ENCODE assay signal across 11 cellular contexts in genomic region chr1:225847610-225848009, GRCh38. TPM values are rescaled to one million over a fixed set of nuclear protein-coding genes. Genes with fewer than 3 reads are reported as not detected.
DNase-seq lines count a peak whose midpoint lies in the region; ATAC-seq and TF ChIP-seq lines count a peak whose summit lies in the region.
"Had no signal": no experiment of that assay in that cellular context is flagged by ENCODE, and none has a peak within 500 bp of the region (broad histone marks: within the 10 kb centered on the region; RNA-seq: fewer than 3 reads in every experiment).

No MANE protein-coding gene starts in this region.

- no peak for TF ChIP-seq EP300 in transverse colon (IDR thresholded peaks at IDR 0.05; ENCODE audit: low read depth)

- H3K9me3 ChIP-seq in transverse colon: no peaks in the 10 kb centered on the region
- H3K9me3 ChIP-seq: upper lobe of left lung had no signal

- intact Hi-C loops in transverse colon (cut with DNase I; ENCODE audit: low total_unique reads): loop anchor here (10.0 kb wide), 1 partner anchor 73 kb away; the partner anchor contains the start of gene SRP9

- no peaks in the 10 kb centered on the region for H3K9me3 Mint-ChIP-seq in stimulated activated naive CD8-positive, alpha-beta T cell treated with anti-CD3 and anti-CD28 coated beads, Interleukin-15, amount 100 ng/mL, for 72 hours

- H3K27ac Mint-ChIP-seq in stimulated activated naive CD8-positive, alpha-beta T cell treated with anti-CD3 and anti-CD28 coated beads, Interleukin-15, amount 100 ng/mL, for 72 hours: peak overlapping the region in 1 of 2 donors; percentile 87

- H3K4me1 Mint-ChIP-seq in stimulated activated naive CD8-positive, alpha-beta T cell treated with anti-CD3 and anti-CD28 coated beads, Interleukin-15, amount 100 ng/mL, for 72 hours: peaks cover 69% of the 10 kb centered on the region

- 35% methylated on average over 4 of the region's 4 CpGs; no CpG with 5 or more reads in 1 of the 2 donors for WGBS in transverse colon (ENCODE audit: low coverage in 1 of 2), 2 donors

- TF ChIP-seq POLR2A in transverse colon (IDR thresholded peaks at IDR 0.05): no peak

- peaks cover 0 to 8% (median 2%) of the 10 kb centered on the region in 4 donors for H3K36me3 ChIP-seq in transverse colon

- H3K27me3 ChIP-seq in transverse colon: no peaks in the 10 kb centered on the region
- H3K27me3 ChIP-seq: upper lobe of left lung had no signal

- ATAC-seq in stimulated activated naive CD8-positive, alpha-beta T cell treated with anti-CD3 and anti-CD28 coated beads, Interleukin-15, amount 100 ng/mL, for 72 hours: peak; percentile 1
- ATAC-seq in stimulated activated naive CD8-positive, alpha-beta T cell treated with anti-CD3 and anti-CD28 coated beads, Interleukin-15, Interleukin-2, amounts not matched to agents 100 U/mL and 50 U/mL, for 24 hours: no peak
- ATAC-seq in GM19035 (IDR thresholded peaks at IDR 0.05; ENCODE audit: unreplicated experiment): no peak
- ATAC-seq in HG02885 (IDR thresholded peaks at IDR 0.05; ENCODE audit: poor library complexity, unreplicated experiment): no peak

- in situ Hi-C loops in transverse colon (cut with MboI; ENCODE audit: low pct_ligation_motif_present in 1 of 4, low pct_unique_long_range_greater_than_20kb in 1 of 4, low sequenced_read_pairs in 3 of 4): no loop called here

- no peaks in the 10 kb centered on the region for H3K27me3 Mint-ChIP-seq in stimulated activated naive CD8-positive, alpha-beta T cell treated with anti-CD3 and anti-CD28 coated beads, Interleukin-15, amount 100 ng/mL, for 72 hours

- H3K4me3 Mint-ChIP-seq in stimulated activated naive CD8-positive, alpha-beta T cell treated with anti-CD3 and anti-CD28 coated beads, Interleukin-15, amount 100 ng/mL, for 72 hours: peak overlapping the region in 1 of 2 donors; percentile 58

- no peak for DNase-seq in stimulated activated naive CD8-positive, alpha-beta T cell treated with anti-CD3 and anti-CD28 coated beads, Interleukin-15, amount 100 ng/mL, for 72 hours
- no peak for DNase-seq in stimulated activated naive CD8-positive, alpha-beta T cell treated with anti-CD3 and anti-CD28 coated beads, Interleukin-15, Interleukin-2, amounts not matched to agents 100 U/mL and 50 U/mL, for 24 hours
- DNase-seq in NAMALWA (ENCODE audit: low spot score): peak; percentile 51
- no peak for DNase-seq in caudate nucleus (lab: John Stamatoyannopoulos, UW)
- DNase-seq in transverse colon: peak; percentile 76
- DNase-seq in NK-92 treated with Interleukin-12 subunit alpha and Interleukin-12 subunit beta, amount 100 ng/mL, for 24 hours (lab: John Stamatoyannopoulos, UW): no peak

- H3K27ac ChIP-seq in caudate nucleus (ENCODE audit: low read depth, low read length) (peak overlapping the region; percentile 98), transverse colon (peak overlapping the region; percentile 43 to 71 (median 53))
- H3K27ac ChIP-seq: HL-60 had no signal

- no peak overlapping the region for H3K4me3 ChIP-seq in transverse colon
- H3K4me3 ChIP-seq: skin epidermis, upper lobe of left lung had no signal

- peak in 1 of 5 experiments; percentile 25 for TF ChIP-seq CTCF in transverse colon (IDR thresholded peaks at IDR 0.05)

- peaks cover 0 to 33% (median 18%) of the 10 kb centered on the region in 4 donors for H3K4me1 ChIP-seq in transverse colon

RNA-seq across cellular contexts. Expression of gene TMEM63A, which starts 34.6 kb away (rescaled TPM):
- 100 to 1,000 TPM; 104 to 256 (median 180) TPM for total RNA-seq in transverse colon

RNA-seq across cellular contexts. Expression of gene EPHX1, which starts 37.7 kb away (rescaled TPM):
- 100 to 1,000 TPM in 1 of 4 donors, 10 to 100 TPM in 3; 56.9 to 114 (median 90.6) TPM for total RNA-seq in transverse colon

RNA-seq across cellular contexts. Expression of gene LEFTY1, which starts 41.3 kb away (rescaled TPM):
- 100 to 1,000 TPM in 3 of 4 donors, 10 to 100 TPM in 1; 86.0 to 320 (median 214) TPM for total RNA-seq in transverse colon

Comparison
In these comparisons a context has a peak if more than half of its experiments do, and no peak if none do; other contexts are left out.
1. DNase-seq: peak in NAMALWA (single experiment) and transverse colon (single experiment); none in stimulated activated naive CD8-positive, alpha-beta T cell treated with anti-CD3 and anti-CD28 coated beads, Interleukin-15, amount 100 ng/mL, for 72 hours (0 of 2), stimulated activated naive CD8-positive, alpha-beta T cell treated with anti-CD3 and anti-CD28 coated beads, Interleukin-15, Interleukin-2, amounts not matched to agents 100 U/mL and 50 U/mL, for 24 hours (single experiment), caudate nucleus (0 of 61) and NK-92 treated with Interleukin-12 subunit alpha and Interleukin-12 subunit beta, amount 100 ng/mL, for 24 hours (single experiment).